1 cellular context compared by ENCODE assay signal in genomic region chr2:172751564-172751963, GRCh38.
TF ChIP-seq lines count a peak whose summit lies in the region.

No MANE protein-coding gene starts in this region.

TF ChIP-seq in HepG2, 621 proteins besides CTCF, POLR2A, EP300 and RAD21:
- TF ChIP-seq ZNF512B (CRISPR knock-in tag; IDR thresholded peaks at IDR 0.05; ENCODE audit: borderline replicate concordance) (no peak), ZNF33B (CRISPR knock-in tag; IDR thresholded peaks at IDR 0.05) (no peak), ZNF616 (CRISPR knock-in tag; IDR thresholded peaks at IDR 0.05; ENCODE audit: low read depth) (no peak), BCL6 (CRISPR knock-in tag; IDR thresholded peaks at IDR 0.05) (no peak), LBX2 (CRISPR knock-in tag; IDR thresholded peaks at IDR 0.05; ENCODE audit: borderline replicate concordance) (no peak), PAWR (CRISPR knock-in tag; IDR thresholded peaks at IDR 0.05; ENCODE audit: borderline replicate concordance) (no peak), FOXO1 (CRISPR knock-in tag; IDR thresholded peaks at IDR 0.05) (no peak), ZNF160 (CRISPR knock-in tag; IDR thresholded peaks at IDR 0.05) (no peak), WIZ (CRISPR knock-in tag; IDR thresholded peaks at IDR 0.05) (no peak), ZBTB10 (CRISPR knock-in tag; IDR thresholded peaks at IDR 0.05; ENCODE audit: borderline replicate concordance) (no peak), ATF7-NPFF (CRISPR knock-in tag; IDR thresholded peaks at IDR 0.05; ENCODE audit: low read depth) (no peak), KLF12 (CRISPR knock-in tag; IDR thresholded peaks at IDR 0.05; ENCODE audit: borderline replicate concordance) (no peak), ZNF232 (CRISPR knock-in tag; IDR thresholded peaks at IDR 0.05; ENCODE audit: borderline replicate concordance) (no peak)
- TF ChIP-seq, protein P1, sequence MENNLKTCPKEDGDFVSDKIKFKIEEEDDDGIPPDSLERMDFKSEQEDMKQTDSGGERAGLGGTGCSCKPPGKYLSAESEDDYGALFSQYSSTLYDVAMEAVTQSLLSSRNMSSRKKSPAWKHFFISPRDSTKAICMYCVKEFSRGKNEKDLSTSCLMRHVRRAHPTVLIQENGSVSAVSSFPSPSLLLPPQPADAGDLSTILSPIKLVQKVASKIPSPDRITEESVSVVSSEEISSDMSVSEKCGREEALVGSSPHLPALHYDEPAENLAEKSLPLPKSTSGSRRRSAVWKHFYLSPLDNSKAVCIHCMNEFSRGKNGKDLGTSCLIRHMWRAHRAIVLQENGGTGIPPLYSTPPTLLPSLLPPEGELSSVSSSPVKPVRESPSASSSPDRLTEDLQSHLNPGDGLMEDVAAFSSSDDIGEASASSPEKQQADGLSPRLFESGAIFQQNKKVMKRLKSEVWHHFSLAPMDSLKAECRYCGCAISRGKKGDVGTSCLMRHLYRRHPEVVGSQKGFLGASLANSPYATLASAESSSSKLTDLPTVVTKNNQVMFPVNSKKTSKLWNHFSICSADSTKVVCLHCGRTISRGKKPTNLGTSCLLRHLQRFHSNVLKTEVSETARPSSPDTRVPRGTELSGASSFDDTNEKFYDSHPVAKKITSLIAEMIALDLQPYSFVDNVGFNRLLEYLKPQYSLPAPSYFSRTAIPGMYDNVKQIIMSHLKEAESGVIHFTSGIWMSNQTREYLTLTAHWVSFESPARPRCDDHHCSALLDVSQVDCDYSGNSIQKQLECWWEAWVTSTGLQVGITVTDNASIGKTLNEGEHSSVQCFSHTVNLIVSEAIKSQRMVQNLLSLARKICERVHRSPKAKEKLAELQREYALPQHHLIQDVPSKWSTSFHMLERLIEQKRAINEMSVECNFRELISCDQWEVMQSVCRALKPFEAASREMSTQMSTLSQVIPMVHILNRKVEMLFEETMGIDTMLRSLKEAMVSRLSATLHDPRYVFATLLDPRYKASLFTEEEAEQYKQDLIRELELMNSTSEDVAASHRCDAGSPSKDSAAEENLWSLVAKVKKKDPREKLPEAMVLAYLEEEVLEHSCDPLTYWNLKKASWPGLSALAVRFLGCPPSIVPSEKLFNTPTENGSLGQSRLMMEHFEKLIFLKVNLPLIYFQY (CRISPR knock-in tag; IDR thresholded peaks at IDR 0.05; ENCODE audit: borderline replicate concordance) = no peak
- TF ChIP-seq, protein P2, sequence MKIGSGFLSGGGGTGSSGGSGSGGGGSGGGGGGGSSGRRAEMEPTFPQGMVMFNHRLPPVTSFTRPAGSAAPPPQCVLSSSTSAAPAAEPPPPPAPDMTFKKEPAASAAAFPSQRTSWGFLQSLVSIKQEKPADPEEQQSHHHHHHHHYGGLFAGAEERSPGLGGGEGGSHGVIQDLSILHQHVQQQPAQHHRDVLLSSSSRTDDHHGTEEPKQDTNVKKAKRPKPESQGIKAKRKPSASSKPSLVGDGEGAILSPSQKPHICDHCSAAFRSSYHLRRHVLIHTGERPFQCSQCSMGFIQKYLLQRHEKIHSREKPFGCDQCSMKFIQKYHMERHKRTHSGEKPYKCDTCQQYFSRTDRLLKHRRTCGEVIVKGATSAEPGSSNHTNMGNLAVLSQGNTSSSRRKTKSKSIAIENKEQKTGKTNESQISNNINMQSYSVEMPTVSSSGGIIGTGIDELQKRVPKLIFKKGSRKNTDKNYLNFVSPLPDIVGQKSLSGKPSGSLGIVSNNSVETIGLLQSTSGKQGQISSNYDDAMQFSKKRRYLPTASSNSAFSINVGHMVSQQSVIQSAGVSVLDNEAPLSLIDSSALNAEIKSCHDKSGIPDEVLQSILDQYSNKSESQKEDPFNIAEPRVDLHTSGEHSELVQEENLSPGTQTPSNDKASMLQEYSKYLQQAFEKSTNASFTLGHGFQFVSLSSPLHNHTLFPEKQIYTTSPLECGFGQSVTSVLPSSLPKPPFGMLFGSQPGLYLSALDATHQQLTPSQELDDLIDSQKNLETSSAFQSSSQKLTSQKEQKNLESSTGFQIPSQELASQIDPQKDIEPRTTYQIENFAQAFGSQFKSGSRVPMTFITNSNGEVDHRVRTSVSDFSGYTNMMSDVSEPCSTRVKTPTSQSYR (CRISPR knock-in tag; IDR thresholded peaks at IDR 0.05; ENCODE audit: borderline replicate concordance) = no peak
- TF ChIP-seq, protein P3, sequence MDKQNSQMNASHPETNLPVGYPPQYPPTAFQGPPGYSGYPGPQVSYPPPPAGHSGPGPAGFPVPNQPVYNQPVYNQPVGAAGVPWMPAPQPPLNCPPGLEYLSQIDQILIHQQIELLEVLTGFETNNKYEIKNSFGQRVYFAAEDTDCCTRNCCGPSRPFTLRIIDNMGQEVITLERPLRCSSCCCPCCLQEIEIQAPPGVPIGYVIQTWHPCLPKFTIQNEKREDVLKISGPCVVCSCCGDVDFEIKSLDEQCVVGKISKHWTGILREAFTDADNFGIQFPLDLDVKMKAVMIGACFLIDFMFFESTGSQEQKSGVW (CRISPR knock-in tag; IDR thresholded peaks at IDR 0.05; ENCODE audit: borderline replicate concordance) = no peak
- TF ChIP-seq, protein P4, sequence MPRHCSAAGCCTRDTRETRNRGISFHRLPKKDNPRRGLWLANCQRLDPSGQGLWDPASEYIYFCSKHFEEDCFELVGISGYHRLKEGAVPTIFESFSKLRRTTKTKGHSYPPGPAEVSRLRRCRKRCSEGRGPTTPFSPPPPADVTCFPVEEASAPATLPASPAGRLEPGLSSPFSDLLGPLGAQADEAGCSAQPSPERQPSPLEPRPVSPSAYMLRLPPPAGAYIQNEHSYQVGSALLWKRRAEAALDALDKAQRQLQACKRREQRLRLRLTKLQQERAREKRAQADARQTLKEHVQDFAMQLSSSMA (CRISPR knock-in tag; IDR thresholded peaks at IDR 0.05) = no peak
TF ChIP-seq in HepG2: peak in this region for 0.
